Comparison of ENCODE assay signal across 1 cellular context in genomic region chr12:8817856-8818255, GRCh38.
TF ChIP-seq lines count a peak whose summit lies in the region.

No MANE protein-coding gene starts in this region.

TF ChIP-seq in WTC11, 78 proteins besides CTCF, POLR2A, EP300 and RAD21 (continued from another document):
- TF ChIP-seq ZMAT4 (CRISPR knock-in tag; IDR thresholded peaks at IDR 0.05) (no peak), RELA (CRISPR knock-in tag; IDR thresholded peaks at IDR 0.05; ENCODE audit: borderline replicate concordance) (no peak), ZNF532 (CRISPR knock-in tag; IDR thresholded peaks at IDR 0.05; ENCODE audit: borderline replicate concordance) (no peak)
